ENCODE assay signal across 17 cellular contexts in the genomic region with DNA sequence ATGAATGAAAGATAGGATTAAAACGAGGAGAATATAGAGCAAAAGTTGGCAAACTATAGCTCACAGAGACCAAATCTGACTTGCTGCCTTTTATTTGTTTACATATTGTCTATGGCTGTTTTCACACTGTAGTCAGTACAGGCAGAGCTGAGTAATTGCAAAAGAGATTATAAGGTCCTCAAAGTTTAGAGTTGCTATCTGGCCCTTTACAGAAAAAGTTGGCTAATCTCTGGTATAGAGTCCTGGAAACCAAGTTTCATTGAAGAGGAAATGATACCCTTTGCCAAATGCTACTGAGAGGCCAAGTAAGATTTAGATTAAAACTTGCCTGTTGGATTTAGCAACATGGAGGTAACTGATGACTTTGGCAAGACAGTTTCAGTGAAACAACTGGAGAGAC. TPM values are rescaled to one million over a fixed set of nuclear protein-coding genes. Genes with fewer than 3 reads are reported as not detected.
A peak's percentile ranks its signal among the peaks of the same experiment; 100 is the strongest.
DNase-seq lines count a peak whose midpoint lies in the region; ATAC-seq and TF ChIP-seq lines count a peak whose summit lies in the region.
"Had no signal": no experiment of that assay in that cellular context is flagged by ENCODE, and none has a peak within 500 bp of the region (broad histone marks: within the 10 kb centered on the region; RNA-seq: fewer than 3 reads in every experiment).

No MANE protein-coding gene starts in this region.

- no peak for ATAC-seq in HG03135 (IDR thresholded peaks at IDR 0.05; ENCODE audit: unreplicated experiment)
- ATAC-seq in HG03432 (IDR thresholded peaks at IDR 0.05; ENCODE audit: unreplicated experiment), result no peak
- ATAC-seq: activated CD4-positive, CD25-positive, alpha-beta regulatory T cell treated with anti-CD3 and anti-CD28 coated beads, Interleukin-2, amount 50 U/mL, for 24 hours; HCT116 had no signal

- H3K36me3 ChIP-seq in transverse colon, result no peaks in the 10 kb centered on the region
- H3K36me3 ChIP-seq: right lobe of liver had no signal

- TF ChIP-seq POLR2A in transverse colon (IDR thresholded peaks at IDR 0.05), result no peak

- H3K27ac ChIP-seq in transverse colon, result peak overlapping the region; percentile 43 to 62 (median 59)
- H3K27ac ChIP-seq: C4-2B, right lobe of liver had no signal

- peaks cover 12% of the 10 kb centered on the region for H3K36me3 Mint-ChIP-seq in activated naive CD8-positive, alpha-beta T cell
- peaks cover 16% of the 10 kb centered on the region for H3K36me3 Mint-ChIP-seq in activated naive CD8-positive, alpha-beta T cell treated with anti-CD3 and anti-CD28 coated beads for 36 hours

- no peaks in the 10 kb centered on the region for H3K9me3 Mint-ChIP-seq in activated naive CD8-positive, alpha-beta T cell (ENCODE audit: low read depth)
- no peaks in the 10 kb centered on the region for H3K9me3 Mint-ChIP-seq in activated naive CD8-positive, alpha-beta T cell treated with anti-CD3 and anti-CD28 coated beads for 36 hours

- DNase-seq in activated naive CD8-positive, alpha-beta T cell treated with anti-CD3 and anti-CD28 coated beads for 36 hours, result no peak
- DNase-seq in OCI-M1 (lab: John Stamatoyannopoulos, UW) (peak; percentile 64), fibroblast of gingiva (ENCODE audit: low read depth) (peak; percentile 15), transverse colon (no peak), SHP77 treated with DMSO at 0.1 percent for 48 hours (lab: John Stamatoyannopoulos, UW) (no peak)
- DNase-seq: activated naive CD4-positive, alpha-beta T cell; DMS79; hippocampal formation; kidney glomerular epithelial cell; NCI-H187; right lobe of liver had no signal

- no peaks in the 10 kb centered on the region for H3K9me3 ChIP-seq in transverse colon
- H3K9me3 ChIP-seq: right lobe of liver had no signal

- H3K4me1 Mint-ChIP-seq in activated naive CD8-positive, alpha-beta T cell (ENCODE audit: low read depth), result peaks cover 53% of the 10 kb centered on the region
- peaks cover 40% of the 10 kb centered on the region for H3K4me1 Mint-ChIP-seq in activated naive CD8-positive, alpha-beta T cell treated with anti-CD3 and anti-CD28 coated beads for 36 hours

- H3K27me3 Mint-ChIP-seq in activated naive CD8-positive, alpha-beta T cell, result no peaks in the 10 kb centered on the region
- no peaks in the 10 kb centered on the region for H3K27me3 Mint-ChIP-seq in activated naive CD8-positive, alpha-beta T cell treated with anti-CD3 and anti-CD28 coated beads for 36 hours

- peaks cover 4 to 58% (median 25%) of the 10 kb centered on the region in 4 donors for H3K4me1 ChIP-seq in transverse colon
- H3K4me1 ChIP-seq: right lobe of liver had no signal

- no peak for TF ChIP-seq CTCF in transverse colon (IDR thresholded peaks at IDR 0.05)

- H3K27me3 ChIP-seq in transverse colon, result no peaks in the 10 kb centered on the region
- H3K27me3 ChIP-seq: right lobe of liver had no signal

- H3K27ac Mint-ChIP-seq in activated naive CD8-positive, alpha-beta T cell, result peak overlapping the region; percentile 51
- H3K27ac Mint-ChIP-seq in activated naive CD8-positive, alpha-beta T cell treated with anti-CD3 and anti-CD28 coated beads for 36 hours, result no peak overlapping the region

- 25 to 27% methylated on average over 1 of the region's 1 CpG for WGBS in transverse colon (ENCODE audit: low coverage in 1 of 2), 2 donors

- no peak for TF ChIP-seq EP300 in transverse colon (IDR thresholded peaks at IDR 0.05; ENCODE audit: low read depth)

- in situ Hi-C loops in transverse colon (cut with MboI; ENCODE audit: low pct_ligation_motif_present in 1 of 4, low pct_unique_long_range_greater_than_20kb in 1 of 4, low sequenced_read_pairs in 3 of 4), result no loop called here

- intact Hi-C loops in transverse colon (cut with DNase I; ENCODE audit: low total_unique reads), result no loop called here

- H3K4me3 ChIP-seq in transverse colon, result no peak overlapping the region
- H3K4me3 ChIP-seq: right lobe of liver had no signal

- H3K4me3 Mint-ChIP-seq in activated naive CD8-positive, alpha-beta T cell, result no peak overlapping the region
- H3K4me3 Mint-ChIP-seq in activated naive CD8-positive, alpha-beta T cell treated with anti-CD3 and anti-CD28 coated beads for 36 hours, result no peak overlapping the region

RNA-seq across cellular contexts. Expression of gene LYRM7, which starts 36.0 kb away (rescaled TPM):
- 10 to 100 TPM; 26.2 to 28.5 TPM for total RNA-seq in activated naive CD8-positive, alpha-beta T cell treated with anti-CD3 and anti-CD28 coated beads for 36 hours
- 10 to 100 TPM in 3 of 4 donors, 1 to 10 TPM in 1; 2.0 to 14.6 (median 12.3) TPM for total RNA-seq in transverse colon

RNA-seq across cellular contexts. Expression of gene HINT1, which starts 41.7 kb away (rescaled TPM):
- total RNA-seq in activated naive CD8-positive, alpha-beta T cell treated with anti-CD3 and anti-CD28 coated beads for 36 hours, result 100 to 1,000 TPM; 324 to 356 TPM
- 100 to 1,000 TPM; 252 to 668 (median 349) TPM for total RNA-seq in transverse colon

RNA-seq across cellular contexts. Expression of gene CDC42SE2, which starts 57.1 kb away (rescaled TPM):
- total RNA-seq in activated naive CD8-positive, alpha-beta T cell treated with anti-CD3 and anti-CD28 coated beads for 36 hours, result 100 to 1,000 TPM; 112 to 116 TPM
- 100 to 1,000 TPM in 2 of 4 donors, 10 to 100 TPM in 2; 71.8 to 118 (median 91.8) TPM for total RNA-seq in transverse colon

Comparison
In these comparisons a context has a peak if more than half of its experiments do, and no peak if none do; other contexts are left out.
1. DNase-seq: peak in OCI-M1 (single experiment) and fibroblast of gingiva (single experiment); none in activated naive CD8-positive, alpha-beta T cell treated with anti-CD3 and anti-CD28 coated beads for 36 hours (single experiment), transverse colon (single experiment) and SHP77 treated with DMSO at 0.1 percent for 48 hours (single experiment).